8 cellular contexts compared by ENCODE assay signal in genomic region chr16:50671644-50672260, GRCh38. TPM values are rescaled to one million over a fixed set of nuclear protein-coding genes. Genes with fewer than 3 reads are reported as not detected.
DNase-seq lines count a peak whose midpoint lies in the region; ATAC-seq and TF ChIP-seq lines count a peak whose summit lies in the region.

No MANE protein-coding gene starts in this region.

- TF ChIP-seq CTCF in AG10803 (conservative IDR thresholded peaks at IDR 0.05; ENCODE audit: low read length): peak; percentile 45
- peak; percentile 60 for TF ChIP-seq CTCF in cardiac fibroblast (IDR thresholded peaks at IDR 0.05; ENCODE audit: low read depth, low read length)
- peak; percentile 46 for TF ChIP-seq CTCF in osteocyte (IDR thresholded peaks at IDR 0.05)

- no peak overlapping the region for H3K4me3 ChIP-seq in AG10803 (ENCODE audit: low read length)
- no peak overlapping the region for H3K4me3 ChIP-seq in H7 (ENCODE audit: insufficient read depth, low read depth, low read length)
- H3K4me3 ChIP-seq in cardiac fibroblast (replicated peaks in 1 of 2; ENCODE audit: low read depth in 2 of 2, low read length in 2 of 2): no peak overlapping the region

- no peaks in the 10 kb centered on the region for H3K27me3 Mint-ChIP-seq in osteocyte (ENCODE audit: unreplicated experiment)

- ATAC-seq in GM21423 (IDR thresholded peaks at IDR 0.05; ENCODE audit: unreplicated experiment) (no peak), GM19351 (IDR thresholded peaks at IDR 0.05; ENCODE audit: unreplicated experiment) (no peak)

- H3K36me3 ChIP-seq in H7 (replicated peaks; ENCODE audit: control insufficient read depth, insufficient read depth, low read length): no peaks in the 10 kb centered on the region

- no peaks in the 10 kb centered on the region for H3K4me1 Mint-ChIP-seq in osteocyte (ENCODE audit: unreplicated experiment)

- DNase-seq in AG10803 (ENCODE audit: low read depth) (no peak), H7 (peak; percentile 79), T-helper 1 cell (peak in 3 of 5 donors; percentile 14 to 55 (median 46)), cardiac fibroblast (ENCODE audit: low read depth in 2 of 2) (peak; percentile 28 to 52), osteocyte (ENCODE audit: extremely low spot score, unreplicated experiment) (no peak), NCI-H446 treated with DMSO at 0.1 percent for 48 hours (lab: John Stamatoyannopoulos, UW) (no peak)

- H3K36me3 Mint-ChIP-seq in osteocyte (ENCODE audit: unreplicated experiment): no peaks in the 10 kb centered on the region

- no peaks in the 10 kb centered on the region for H3K27me3 ChIP-seq in H7 (ENCODE audit: control insufficient read depth, insufficient read depth, low read length)

- no peak overlapping the region for H3K27ac Mint-ChIP-seq in osteocyte (ENCODE audit: unreplicated experiment)

- no peak overlapping the region for H3K4me3 Mint-ChIP-seq in osteocyte (ENCODE audit: unreplicated experiment)

- peaks cover 11% of the 10 kb centered on the region for H3K9me3 Mint-ChIP-seq in osteocyte (ENCODE audit: unreplicated experiment)

RNA-seq across cellular contexts. Expression of gene SNX20, which starts 9.4 kb away (rescaled TPM):
- not detected in 2 replicates for total RNA-seq in H7 (2014; rRNA removed; shearing (Covaris generic))
- not detected in 2 replicates for total RNA-seq in osteocyte

RNA-seq across cellular contexts. Expression of gene NOD2, which starts 21.7 kb away (rescaled TPM):
- 0.33 TPM in 1 of 2 replicates, not detected in the other for total RNA-seq in H7 (2014; rRNA removed; shearing (Covaris generic))
- not detected in 2 replicates for total RNA-seq in osteocyte

Comparison
In these comparisons a context has a peak if more than half of its experiments do, and no peak if none do; other contexts are left out.
1. DNase-seq: peak in H7 (single experiment), T-helper 1 cell (3 of 5) and cardiac fibroblast (2 of 2); none in AG10803 (single experiment), osteocyte (single experiment) and NCI-H446 treated with DMSO at 0.1 percent for 48 hours (single experiment).
2. Peak in every context shown above with its lines, with median percentiles within 50 percentile points of each other: CTCF ChIP-seq.